In the genomic region with DNA sequence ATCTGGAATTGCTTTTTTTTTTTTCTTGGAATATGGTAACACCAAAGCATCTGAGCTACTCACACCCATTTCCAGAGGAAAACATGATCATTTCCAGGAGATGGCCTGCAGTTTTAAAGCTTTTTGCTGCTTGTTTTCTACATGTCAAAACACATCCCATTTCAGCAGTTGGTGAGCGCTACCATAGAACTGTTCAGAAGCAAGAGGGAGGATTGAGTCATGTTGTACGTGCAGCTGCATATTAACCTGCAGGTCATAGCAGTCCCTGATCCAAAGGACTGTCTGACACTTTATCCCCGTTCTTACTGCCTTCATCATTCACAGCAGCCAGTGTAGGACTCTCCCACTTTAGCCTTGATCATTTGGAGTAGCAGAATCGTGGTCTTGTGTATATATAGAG, we compare ENCODE assay signal across 18 cellular contexts.
DNase-seq lines count a peak whose midpoint lies in the region; ATAC-seq and TF ChIP-seq lines count a peak whose summit lies in the region.
"Had no signal": no experiment of that assay in that cellular context is flagged by ENCODE, and none has a peak within 500 bp of the region (broad histone marks: within the 10 kb centered on the region; RNA-seq: fewer than 3 reads in every experiment).

No MANE protein-coding gene starts in this region.

- peak; percentile 46; the same call in 1 of the 3 replicates for ATAC-seq in RWPE2 (ENCODE audit: low read depth)
- ATAC-seq: HCT116, PC-3 had no signal

- H3K9me3 ChIP-seq in HEK293 (ENCODE audit: control insufficient read depth, insufficient read depth, low read depth, low read length): no peaks in the 10 kb centered on the region
- H3K9me3 ChIP-seq in RWPE2 (ENCODE audit: severe bottlenecking): no peaks in the 10 kb centered on the region

- H3K36me3 ChIP-seq in HEK293 (ENCODE audit: control insufficient read depth in 2 of 2, insufficient read depth in 1 of 2, low read length in 2 of 2): no peaks in the 10 kb centered on the region
- no peaks in the 10 kb centered on the region for H3K36me3 ChIP-seq in RWPE2 (ENCODE audit: low read depth)

- DNase-seq in RWPE2 (ENCODE audit: low spot score) (no peak), epithelial cell of prostate (ENCODE audit: low read depth, low spot score) (peak; percentile 63), left kidney (ENCODE audit: low read depth, low spot score) (peak; percentile 81), G401 (ENCODE audit: low spot score) (no peak), medulla oblongata (ENCODE audit: extremely low spot score) (no peak), pons (ENCODE audit: low spot score) (no peak)
- DNase-seq in stimulated activated CD4-positive, alpha-beta T cell treated with anti-CD3 and anti-CD28 coated beads, Interleukin-12 subunit alpha, Interleukin-12 subunit beta, amount 100 ng/mL, for 4 hours: no peak
- DNase-seq: CD8-positive, alpha-beta memory T cell; IMR-90; Kasumi-1; NCI-H1417; NCI-H2029 treated with DMSO at 0.1 percent for 48 hours; NCI-H446; NCI-H748 treated with DMSO at 0.1 percent for 48 hours; PC-3; Right ventricle myocardium superior had no signal

- H3K4me3 ChIP-seq in HEK293 (ENCODE audit: low read depth, low read length) (no peak overlapping the region), RWPE2 (ENCODE audit: severe bottlenecking) (no peak overlapping the region)

- in situ Hi-C loops in G401 (cut with HindIII; ENCODE audit: low sequenced_read_pairs): no loop called here

- H3K27me3 ChIP-seq in RWPE2 (ENCODE audit: insufficient read depth, poor library complexity, severe bottlenecking): peaks cover 4% of the 10 kb centered on the region

- H3K4me1 ChIP-seq in HEK293 (ENCODE audit: control insufficient read depth, insufficient read depth, low read length) (peaks cover 2% of the 10 kb centered on the region; the same call in 1 of the 2 replicates), RWPE2 (ENCODE audit: insufficient read depth, poor library complexity, severe bottlenecking) (no peaks in the 10 kb centered on the region)

- no peak for TF ChIP-seq CTCF in HEK293 (tag by site-specific recombination; IDR thresholded peaks at IDR 0.05)
- TF ChIP-seq CTCF in RWPE2 (IDR thresholded peaks at IDR 0.05; ENCODE audit: poor library complexity, severe bottlenecking): no peak

- POLR2A ChIA-PET in HEK293 (lab: Yijun Ruan, JAX): no interaction called here

- H3K27ac ChIP-seq in HEK293 (ENCODE audit: extremely low read depth, low read depth, low read length) (no peak overlapping the region), RWPE2 (ENCODE audit: poor library complexity, severe bottlenecking) (no peak overlapping the region), epithelial cell of prostate (no peak overlapping the region)

- CTCF ChIA-PET in HEK293 (lab: Yijun Ruan, JAX): interaction anchor here (0.6 to 1.8 kb wide), 4 partner anchors 14 to 58 kb away, joined by 3 to 6 read pairs (median 4); no protein-coding TSS in a partner anchor

TF ChIP-seq in HEK293, 187 proteins besides CTCF, POLR2A, EP300 and RAD21 (continues in another document):
- no peak for TF ChIP-seq ZNF214 (tag by site-specific recombination; IDR thresholded peaks at IDR 0.05; ENCODE audit: borderline replicate concordance)
- TF ChIP-seq, protein P1, sequence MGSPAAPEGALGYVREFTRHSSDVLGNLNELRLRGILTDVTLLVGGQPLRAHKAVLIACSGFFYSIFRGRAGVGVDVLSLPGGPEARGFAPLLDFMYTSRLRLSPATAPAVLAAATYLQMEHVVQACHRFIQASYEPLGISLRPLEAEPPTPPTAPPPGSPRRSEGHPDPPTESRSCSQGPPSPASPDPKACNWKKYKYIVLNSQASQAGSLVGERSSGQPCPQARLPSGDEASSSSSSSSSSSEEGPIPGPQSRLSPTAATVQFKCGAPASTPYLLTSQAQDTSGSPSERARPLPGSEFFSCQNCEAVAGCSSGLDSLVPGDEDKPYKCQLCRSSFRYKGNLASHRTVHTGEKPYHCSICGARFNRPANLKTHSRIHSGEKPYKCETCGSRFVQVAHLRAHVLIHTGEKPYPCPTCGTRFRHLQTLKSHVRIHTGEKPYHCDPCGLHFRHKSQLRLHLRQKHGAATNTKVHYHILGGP (tag by site-specific recombination; IDR thresholded peaks at IDR 0.05): no peak
- TF ChIP-seq, protein P2, sequence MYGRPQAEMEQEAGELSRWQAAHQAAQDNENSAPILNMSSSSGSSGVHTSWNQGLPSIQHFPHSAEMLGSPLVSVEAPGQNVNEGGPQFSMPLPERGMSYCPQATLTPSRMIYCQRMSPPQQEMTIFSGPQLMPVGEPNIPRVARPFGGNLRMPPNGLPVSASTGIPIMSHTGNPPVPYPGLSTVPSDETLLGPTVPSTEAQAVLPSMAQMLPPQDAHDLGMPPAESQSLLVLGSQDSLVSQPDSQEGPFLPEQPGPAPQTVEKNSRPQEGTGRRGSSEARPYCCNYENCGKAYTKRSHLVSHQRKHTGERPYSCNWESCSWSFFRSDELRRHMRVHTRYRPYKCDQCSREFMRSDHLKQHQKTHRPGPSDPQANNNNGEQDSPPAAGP (tag by site-specific recombination; IDR thresholded peaks at IDR 0.05): no peak
- TF ChIP-seq ZNF174 (tag by site-specific recombination; IDR thresholded peaks at IDR 0.05): no peak
- TF ChIP-seq OSR2 (tag by site-specific recombination; IDR thresholded peaks at IDR 0.05): peak; percentile 77
- TF ChIP-seq, protein P3, sequence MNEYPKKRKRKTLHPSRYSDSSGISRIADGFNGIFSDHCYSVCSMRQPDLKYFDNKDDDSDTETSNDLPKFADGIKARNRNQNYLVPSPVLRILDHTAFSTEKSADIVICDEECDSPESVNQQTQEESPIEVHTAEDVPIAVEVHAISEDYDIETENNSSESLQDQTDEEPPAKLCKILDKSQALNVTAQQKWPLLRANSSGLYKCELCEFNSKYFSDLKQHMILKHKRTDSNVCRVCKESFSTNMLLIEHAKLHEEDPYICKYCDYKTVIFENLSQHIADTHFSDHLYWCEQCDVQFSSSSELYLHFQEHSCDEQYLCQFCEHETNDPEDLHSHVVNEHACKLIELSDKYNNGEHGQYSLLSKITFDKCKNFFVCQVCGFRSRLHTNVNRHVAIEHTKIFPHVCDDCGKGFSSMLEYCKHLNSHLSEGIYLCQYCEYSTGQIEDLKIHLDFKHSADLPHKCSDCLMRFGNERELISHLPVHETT (tag by site-specific recombination; IDR thresholded peaks at IDR 0.05): no peak
- no peak for TF ChIP-seq ZNF664 (tag by site-specific recombination; IDR thresholded peaks at IDR 0.05)
- TF ChIP-seq, protein P4, sequence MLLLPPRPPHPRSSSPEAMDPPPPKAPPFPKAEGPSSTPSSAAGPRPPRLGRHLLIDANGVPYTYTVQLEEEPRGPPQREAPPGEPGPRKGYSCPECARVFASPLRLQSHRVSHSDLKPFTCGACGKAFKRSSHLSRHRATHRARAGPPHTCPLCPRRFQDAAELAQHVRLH (tag by site-specific recombination; IDR thresholded peaks at IDR 0.05): no peak
- no peak for TF ChIP-seq YY1 (tag by site-specific recombination; IDR thresholded peaks at IDR 0.05)
- TF ChIP-seq TRIM28 (IDR thresholded peaks at IDR 0.05; ENCODE audit: borderline replicate concordance, low read length): peak; percentile 52; the same call in 1 of the 2 replicates
- TF ChIP-seq ZFHX2 (tag by site-specific recombination; conservative IDR thresholded peaks at IDR 0.05): no peak
- TF ChIP-seq ZNF624 (tag by site-specific recombination; IDR thresholded peaks at IDR 0.05): no peak
- TF ChIP-seq ZNF221 (tag by site-specific recombination; IDR thresholded peaks at IDR 0.05; ENCODE audit: borderline replicate concordance): no peak
- TF ChIP-seq, protein P5, sequence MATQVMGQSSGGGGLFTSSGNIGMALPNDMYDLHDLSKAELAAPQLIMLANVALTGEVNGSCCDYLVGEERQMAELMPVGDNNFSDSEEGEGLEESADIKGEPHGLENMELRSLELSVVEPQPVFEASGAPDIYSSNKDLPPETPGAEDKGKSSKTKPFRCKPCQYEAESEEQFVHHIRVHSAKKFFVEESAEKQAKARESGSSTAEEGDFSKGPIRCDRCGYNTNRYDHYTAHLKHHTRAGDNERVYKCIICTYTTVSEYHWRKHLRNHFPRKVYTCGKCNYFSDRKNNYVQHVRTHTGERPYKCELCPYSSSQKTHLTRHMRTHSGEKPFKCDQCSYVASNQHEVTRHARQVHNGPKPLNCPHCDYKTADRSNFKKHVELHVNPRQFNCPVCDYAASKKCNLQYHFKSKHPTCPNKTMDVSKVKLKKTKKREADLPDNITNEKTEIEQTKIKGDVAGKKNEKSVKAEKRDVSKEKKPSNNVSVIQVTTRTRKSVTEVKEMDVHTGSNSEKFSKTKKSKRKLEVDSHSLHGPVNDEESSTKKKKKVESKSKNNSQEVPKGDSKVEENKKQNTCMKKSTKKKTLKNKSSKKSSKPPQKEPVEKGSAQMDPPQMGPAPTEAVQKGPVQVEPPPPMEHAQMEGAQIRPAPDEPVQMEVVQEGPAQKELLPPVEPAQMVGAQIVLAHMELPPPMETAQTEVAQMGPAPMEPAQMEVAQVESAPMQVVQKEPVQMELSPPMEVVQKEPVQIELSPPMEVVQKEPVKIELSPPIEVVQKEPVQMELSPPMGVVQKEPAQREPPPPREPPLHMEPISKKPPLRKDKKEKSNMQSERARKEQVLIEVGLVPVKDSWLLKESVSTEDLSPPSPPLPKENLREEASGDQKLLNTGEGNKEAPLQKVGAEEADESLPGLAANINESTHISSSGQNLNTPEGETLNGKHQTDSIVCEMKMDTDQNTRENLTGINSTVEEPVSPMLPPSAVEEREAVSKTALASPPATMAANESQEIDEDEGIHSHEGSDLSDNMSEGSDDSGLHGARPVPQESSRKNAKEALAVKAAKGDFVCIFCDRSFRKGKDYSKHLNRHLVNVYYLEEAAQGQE (tag by site-specific recombination; IDR thresholded peaks at IDR 0.05): peak; percentile 77
- TF ChIP-seq, protein P6, sequence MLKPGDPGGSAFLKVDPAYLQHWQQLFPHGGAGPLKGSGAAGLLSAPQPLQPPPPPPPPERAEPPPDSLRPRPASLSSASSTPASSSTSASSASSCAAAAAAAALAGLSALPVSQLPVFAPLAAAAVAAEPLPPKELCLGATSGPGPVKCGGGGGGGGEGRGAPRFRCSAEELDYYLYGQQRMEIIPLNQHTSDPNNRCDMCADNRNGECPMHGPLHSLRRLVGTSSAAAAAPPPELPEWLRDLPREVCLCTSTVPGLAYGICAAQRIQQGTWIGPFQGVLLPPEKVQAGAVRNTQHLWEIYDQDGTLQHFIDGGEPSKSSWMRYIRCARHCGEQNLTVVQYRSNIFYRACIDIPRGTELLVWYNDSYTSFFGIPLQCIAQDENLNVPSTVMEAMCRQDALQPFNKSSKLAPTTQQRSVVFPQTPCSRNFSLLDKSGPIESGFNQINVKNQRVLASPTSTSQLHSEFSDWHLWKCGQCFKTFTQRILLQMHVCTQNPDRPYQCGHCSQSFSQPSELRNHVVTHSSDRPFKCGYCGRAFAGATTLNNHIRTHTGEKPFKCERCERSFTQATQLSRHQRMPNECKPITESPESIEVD (tag by site-specific recombination; IDR thresholded peaks at IDR 0.05): no peak

Comparison
In these comparisons a context has a peak if more than half of its experiments do, and no peak if none do; other contexts are left out.
1. DNase-seq: peak in epithelial cell of prostate (single experiment) and left kidney (single experiment); none in RWPE2 (single experiment), G401 (single experiment), medulla oblongata (single experiment), pons (single experiment) and stimulated activated CD4-positive, alpha-beta T cell treated with anti-CD3 and anti-CD28 coated beads, Interleukin-12 subunit alpha, Interleukin-12 subunit beta, amount 100 ng/mL, for 4 hours (single experiment).